15 cellular contexts compared by ENCODE assay signal in the genomic region with DNA sequence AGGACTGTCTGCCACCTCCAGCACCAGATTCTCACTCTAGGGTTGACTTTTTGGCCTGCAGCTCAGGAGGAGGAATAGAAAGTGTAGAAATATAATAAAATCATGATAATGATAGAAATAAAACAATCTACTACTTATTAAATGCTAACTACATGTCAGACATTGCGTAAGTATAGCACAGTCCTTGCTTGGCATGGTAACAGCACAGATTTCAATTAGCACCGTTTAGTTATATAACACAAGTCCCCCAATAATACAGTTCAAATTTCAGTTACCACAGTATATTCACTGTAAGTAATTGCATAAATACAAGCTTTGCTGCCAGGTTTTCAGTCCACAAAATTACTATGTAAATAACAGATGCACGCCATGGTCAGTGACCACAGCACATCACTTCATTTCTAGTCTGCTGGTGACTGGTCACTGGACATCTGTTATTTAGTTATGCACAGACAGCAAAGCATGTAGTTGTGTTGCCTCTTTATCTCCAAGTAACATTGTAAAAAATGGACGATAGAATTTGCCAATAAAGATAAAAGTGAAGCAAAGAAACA. TPM values are rescaled to one million over a fixed set of nuclear protein-coding genes. Genes with fewer than 3 reads are reported as not detected.
DNase-seq lines count a peak whose midpoint lies in the region; ATAC-seq, FAIRE-seq and TF ChIP-seq lines count a peak whose summit lies in the region.
"Had no signal": no experiment of that assay in that cellular context is flagged by ENCODE, and none has a peak within 500 bp of the region (broad histone marks: within the 10 kb centered on the region; RNA-seq: fewer than 3 reads in every experiment).

No MANE protein-coding gene starts in this region.

- H3K9me3 ChIP-seq in endocrine pancreas (ENCODE audit: control insufficient read depth, low read length) (no peaks in the 10 kb centered on the region), pancreas (no peaks in the 10 kb centered on the region)
- H3K9me3 ChIP-seq: Caco-2 had no signal

- TF ChIP-seq CTCF in pancreas (IDR thresholded peaks at IDR 0.05) (no peak), GM20000 (IDR thresholded peaks at IDR 0.05; ENCODE audit: extremely low read depth, missing control alignments) (no peak)

- H3K27ac ChIP-seq in pancreas, result peak overlapping the region; percentile 9 to 57 (median 22)

- H3K27me3 ChIP-seq in endocrine pancreas (ENCODE audit: control insufficient read depth, insufficient read depth, low read length) (no peaks in the 10 kb centered on the region), pancreas (no peaks in the 10 kb centered on the region)

- H3K9ac ChIP-seq in endocrine pancreas (ENCODE audit: control insufficient read depth, insufficient read depth, low read length), result no peak overlapping the region

- H3K4me3 ChIP-seq in endocrine pancreas (ENCODE audit: control insufficient read depth, insufficient read depth, low read length) (peak overlapping the region; percentile 2), pancreas (no peak overlapping the region)
- H3K4me3 ChIP-seq: GM12878 had no signal

- H3K36me3 ChIP-seq in endocrine pancreas (ENCODE audit: control insufficient read depth, insufficient read depth, low read length) (no peaks in the 10 kb centered on the region), pancreas (no peaks in the 10 kb centered on the region)

- 17 to 19% methylated on average over 4 of the region's 4 CpGs for WGBS in pancreas, 2 donors

- FAIRE-seq in pancreas (lab: Jason Lieb, UNC), result no peak
- FAIRE-seq: G401.6, GM12878, keratinocyte had no signal

- H3K4me1 ChIP-seq in endocrine pancreas (ENCODE audit: control insufficient read depth, insufficient read depth, low read length) (no peaks in the 10 kb centered on the region), pancreas (peaks cover 11 to 16% (median 12%) of the 10 kb centered on the region in 3 donors)
- H3K4me1 ChIP-seq: Caco-2 had no signal

- intact Hi-C loops in pancreas (cut with DNase I), result no loop called here

- peak; percentile 3 to 41 (median 34) for ATAC-seq in pancreas
- ATAC-seq in GM19035 (IDR thresholded peaks at IDR 0.05; ENCODE audit: unreplicated experiment), result no peak
- ATAC-seq: GM12878 had no signal

- peak; percentile 71 for DNase-seq in DMS 273 (lab: John Stamatoyannopoulos, UW; ENCODE audit: unreplicated experiment)
- peak; percentile 55 for DNase-seq in NCI-H146 (lab: John Stamatoyannopoulos, UW)
- DNase-seq in pancreas, result no peak
- no peak for DNase-seq in RKO (ENCODE audit: low spot score)
- no peak for DNase-seq in GF-D8 (lab: John Stamatoyannopoulos, UW)
- DNase-seq in GM20000 (ENCODE audit: low spot score), result no peak
- DNase-seq: Caco-2; midbrain; stimulated activated CD4-positive, alpha-beta T cell treated with anti-CD3 and anti-CD28 coated beads, Interleukin-2, amount 100 ng/mL, for 48 hours; T-helper 1 cell had no signal

RNA-seq across cellular contexts. Expression of gene GLT8D2, which starts 6.5 kb away (rescaled TPM):
- 1 to 10 TPM in 4 of 6 donors, under 1 TPM in 2; 0.32 to 5.3 (median 2.1) TPM for total RNA-seq in pancreas
- 1 to 10 TPM; 2.2 to 4.1 TPM for polyA plus RNA-seq in pancreas
- total RNA-seq: Caco-2 had no signal

RNA-seq across cellular contexts. Expression of gene HCFC2, which starts 7.8 kb away (rescaled TPM):
- 10 to 100 TPM in 1 of 6 donors, 1 to 10 TPM in 5; 6.8 to 10.7 (median 8.7) TPM for total RNA-seq in pancreas
- polyA plus RNA-seq in pancreas, result 1 to 10 TPM; 4.2 to 9.0 TPM

Comparison
In these comparisons a context has a peak if more than half of its experiments do, and no peak if none do; other contexts are left out.
1. DNase-seq: peak in DMS 273 (single experiment) and NCI-H146 (single experiment); none in pancreas (0 of 6), RKO (single experiment), GF-D8 (single experiment) and GM20000 (single experiment).